9 cellular contexts compared by ENCODE assay signal in genomic region chr21:41425588-41425953, GRCh38. TPM values are rescaled to one million over a fixed set of nuclear protein-coding genes. Genes with fewer than 3 reads are reported as not detected.
A peak's percentile ranks its signal among the peaks of the same experiment; 100 is the strongest.
DNase-seq lines count a peak whose midpoint lies in the region; ATAC-seq and TF ChIP-seq lines count a peak whose summit lies in the region.
"Had no signal": no experiment of that assay in that cellular context is flagged by ENCODE, and none has a peak within 500 bp of the region (broad histone marks: within the 10 kb centered on the region; RNA-seq: fewer than 3 reads in every experiment).

No MANE protein-coding gene starts in this region.

- H3K79me2 ChIP-seq in fibroblast of lung (ENCODE audit: control insufficient read depth, insufficient read depth, low read length) = no peaks in the 10 kb centered on the region

- peak overlapping the region; percentile 11; the same call in 1 of the 2 replicates for H3K27ac ChIP-seq in RWPE1
- no peak overlapping the region for H3K27ac ChIP-seq in fibroblast of lung (ENCODE audit: insufficient read depth, low read length)
- H3K27ac ChIP-seq: SK-N-MC had no signal

- H3K9me3 ChIP-seq in fibroblast of lung (ENCODE audit: control insufficient read depth, insufficient read depth, low read depth, low read length) (no peaks in the 10 kb centered on the region), HAP-1 (no peaks in the 10 kb centered on the region; the same call in 1 of the 2 replicates)

- H3K4me3 ChIP-seq in GM12864 (ENCODE audit: low read depth, low read length) (peak overlapping the region; percentile 86), fibroblast of lung (replicated peaks in 1 of 4; ENCODE audit: control extremely low read depth in 1 of 4, insufficient read depth in 1 of 4, low read depth in 3 of 4, low read length in 4 of 4) (peak overlapping the region; percentile 54 to 70 (median 57)), retinal pigment epithelial cell (ENCODE audit: low read length) (peak overlapping the region; percentile 50), HAP-1 (no peak overlapping the region)
- H3K4me3 ChIP-seq: SK-N-MC had no signal

- H2AFZ ChIP-seq in fibroblast of lung (ENCODE audit: low read length) = peak overlapping the region; percentile 81

- peak overlapping the region; percentile 80 for H3K4me2 ChIP-seq in fibroblast of lung (ENCODE audit: extremely low read depth, insufficient read depth, low read length)

- POLR2A ChIA-PET in RWPE1 (lab: Yijun Ruan, JAX; ENCODE audit: low non-redundant PET) = interaction anchor here (0.5 kb wide), 1 partner anchor 21 kb away, joined by 3 read pairs; no protein-coding TSS in a partner anchor

- peak overlapping the region; percentile 59 for H3K9ac ChIP-seq in fibroblast of lung (ENCODE audit: insufficient read depth, low read length)

- H4K20me1 ChIP-seq in fibroblast of lung (ENCODE audit: control insufficient read depth, extremely low read depth, insufficient read depth, low read length) = no peaks in the 10 kb centered on the region

- H3K27me3 ChIP-seq in fibroblast of lung (ENCODE audit: control insufficient read depth, insufficient read depth, low read length) (no peaks in the 10 kb centered on the region), HAP-1 (ENCODE audit: low read depth) (no peaks in the 10 kb centered on the region)

- CTCF ChIA-PET in RWPE1 (lab: Yijun Ruan, JAX) = interaction anchor here (0.6 to 0.7 kb wide), 3 partner anchors 9 to 289 kb away, joined by 3 to 6 read pairs (median 3); no protein-coding TSS in a partner anchor

- H3K4me1 ChIP-seq in fibroblast of lung (ENCODE audit: control insufficient read depth, extremely low read depth, insufficient read depth, low read length) (no peaks in the 10 kb centered on the region), HAP-1 (no peaks in the 10 kb centered on the region)

- no peak for ATAC-seq in GM18861 (IDR thresholded peaks at IDR 0.05; ENCODE audit: unreplicated experiment)

- TF ChIP-seq CTCF in GM12864 (IDR thresholded peaks at IDR 0.05; ENCODE audit: low read depth, low read length, missing control alignments) (no peak), RWPE1 (conservative IDR thresholded peaks at IDR 0.05; ENCODE audit: low read depth) (no peak), fibroblast of lung (conservative IDR thresholded peaks at IDR 0.05 in 1 of 2, IDR thresholded peaks at IDR 0.05 in 1 of 2; ENCODE audit: low read depth in 1 of 2, low read length in 2 of 2) (no peak), retinal pigment epithelial cell (conservative IDR thresholded peaks at IDR 0.05; ENCODE audit: low read depth, low read length) (no peak)

- in situ Hi-C loops in G401 (cut with HindIII; ENCODE audit: low sequenced_read_pairs) = no loop called here
- in situ Hi-C loops in HAP-1 (cut with MboI; ENCODE audit: low sequenced_read_pairs) = no loop called here

- H3K36me3 ChIP-seq in fibroblast of lung (ENCODE audit: control insufficient read depth, insufficient read depth, low read length) = no peaks in the 10 kb centered on the region
- no peaks in the 10 kb centered on the region for H3K36me3 ChIP-seq in HAP-1 (replicated peaks)

- DNase-seq in GM12864 (ENCODE audit: low read depth) = no peak
- DNase-seq in RWPE1 (ENCODE audit: low spot score) = no peak
- no peak for DNase-seq in fibroblast of lung (ENCODE audit: low read depth in 2 of 2)
- no peak for DNase-seq in retinal pigment epithelial cell (ENCODE audit: low read depth)
- DNase-seq in Ammon's horn (ENCODE audit: low spot score) = no peak
- no peak for DNase-seq in G401 (ENCODE audit: low spot score)
- no peak for DNase-seq in HAP-1 (ENCODE audit: low spot score in 2 of 2)

RNA-seq across cellular contexts. Expression of gene MX1, which starts 0.5 kb away (rescaled TPM):
- 17.5 and 35.7 TPM in 2 replicates for total RNA-seq in fibroblast of lung
- polyA plus RNA-seq in fibroblast of lung = 1.6 and 10.3 TPM in 2 replicates
- 1.3 and 9.5 TPM in 2 replicates for polyA plus RNA-seq in fibroblast of lung (2012)
- polyA minus RNA-seq in fibroblast of lung (ENCODE audit: low replicate concordance) = 2.6 and 19.2 TPM in 2 replicates
- total RNA-seq in G401 (2014; rRNA removed; shearing (Covaris generic)) = not detected in 2 replicates

Comparison
In these comparisons a context has a peak if more than half of its experiments do, and no peak if none do; other contexts are left out.
1. RNA of gene MX1, which starts 0.5 kb away (total RNA-seq): 17.5 to 35.7 TPM in fibroblast of lung; not detected in G401; every median in the first group is over 10 times any median in the second.